8 cellular contexts compared by ENCODE assay signal in the genomic region with DNA sequence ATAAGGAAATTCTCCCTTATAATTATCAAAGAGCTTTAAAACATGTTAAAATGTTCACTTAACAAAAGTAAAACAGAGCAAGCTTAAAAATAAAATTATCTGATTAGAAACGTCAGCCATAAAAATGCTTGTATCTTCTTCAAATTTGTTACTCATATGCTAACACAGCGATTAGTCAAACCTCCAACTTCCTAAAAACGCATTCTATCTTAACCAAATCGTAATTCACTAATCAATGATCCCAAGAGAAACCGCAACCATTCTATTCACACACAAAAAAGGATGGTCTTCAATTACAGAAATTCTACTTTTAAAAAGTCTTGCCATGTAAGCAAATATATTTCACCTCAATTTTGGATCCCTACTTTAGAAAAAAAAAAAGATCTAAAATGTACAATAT. TPM values are rescaled to one million over a fixed set of nuclear protein-coding genes. Genes with fewer than 3 reads are reported as not detected.
DNase-seq lines count a peak whose midpoint lies in the region; ATAC-seq and TF ChIP-seq lines count a peak whose summit lies in the region.

No MANE protein-coding gene starts in this region.

- POLR2A ChIA-PET in T-cell (lab: Charles Lee): interaction anchor here (0.5 to 3.4 kb wide), 25 partner anchors 8 to 1125 kb away, joined by 3 to 32 read pairs (median 5); no protein-coding TSS in a partner anchor

- H3K4me3 ChIP-seq in stomach: peak overlapping the region; percentile 65 to 89 (median 78)
- no peak overlapping the region for H3K4me3 ChIP-seq in uterus

- H3K27me3 Mint-ChIP-seq in T-helper 2 cell treated with Interferon-gamma antibody and Interleukin-4, amounts not matched to agents 5 μg/mL and 100 μg/mL, for 36 hours (ENCODE audit: low read depth): no peaks in the 10 kb centered on the region
- H3K27me3 Mint-ChIP-seq in T-cell: no peaks in the 10 kb centered on the region

- H3K27me3 ChIP-seq in foreskin keratinocyte: no peaks in the 10 kb centered on the region
- no peaks in the 10 kb centered on the region for H3K27me3 ChIP-seq in stomach
- H3K27me3 ChIP-seq in uterus: no peaks in the 10 kb centered on the region

- no peak for TF ChIP-seq POLR2A in stomach (IDR thresholded peaks at IDR 0.05)
- TF ChIP-seq POLR2A in uterus (IDR thresholded peaks at IDR 0.05): no peak

- WGBS in stomach, 5 donors: 47 to 64% (median 57%) methylated on average over 5 of the region's 5 CpGs

- TF ChIP-seq CTCF in foreskin keratinocyte (conservative IDR thresholded peaks at IDR 0.05) (no peak), stomach (IDR thresholded peaks at IDR 0.05) (no peak), uterus (IDR thresholded peaks at IDR 0.05) (no peak)

- intact Hi-C loops in stomach (cut with DNase I; ENCODE audit: low total_unique reads): no loop called here
- intact Hi-C loops in uterus (cut with DNase I; ENCODE audit: low total_unique reads): no loop called here

- H3K36me3 ChIP-seq in stomach (no peaks in the 10 kb centered on the region), uterus (no peaks in the 10 kb centered on the region)

- peaks cover 46% of the 10 kb centered on the region for H3K4me1 Mint-ChIP-seq in T-helper 2 cell treated with Interferon-gamma antibody and Interleukin-4, amounts not matched to agents 5 μg/mL and 100 μg/mL, for 36 hours (ENCODE audit: low read depth)
- H3K4me1 Mint-ChIP-seq in T-cell: peaks cover 41 to 49% (median 47%) of the 10 kb centered on the region in 3 donors

- H3K4me3 Mint-ChIP-seq in T-helper 2 cell treated with Interferon-gamma antibody and Interleukin-4, amounts not matched to agents 5 μg/mL and 100 μg/mL, for 36 hours: peak overlapping the region; percentile 96
- H3K4me3 Mint-ChIP-seq in T-cell: peak overlapping the region; percentile 88 to 99 (median 98)

- H3K27ac Mint-ChIP-seq in T-helper 2 cell treated with Interferon-gamma antibody and Interleukin-4, amounts not matched to agents 5 μg/mL and 100 μg/mL, for 36 hours: peak overlapping the region; percentile 96
- peak overlapping the region; percentile 86 to 96 for H3K27ac Mint-ChIP-seq in T-cell

- ATAC-seq in T-cell (replicated peaks in 1 of 4) (no peak), foreskin keratinocyte (no peak), GM18909 (IDR thresholded peaks at IDR 0.05; ENCODE audit: poor library complexity, unreplicated experiment) (no peak), HG03565 (IDR thresholded peaks at IDR 0.05; ENCODE audit: unreplicated experiment) (no peak)

- no peak for TF ChIP-seq EP300 in stomach (IDR thresholded peaks at IDR 0.05)

- peaks cover 28% of the 10 kb centered on the region for H3K4me1 ChIP-seq in foreskin keratinocyte
- H3K4me1 ChIP-seq in stomach: peaks cover 0 to 44% (median 16%) of the 10 kb centered on the region in 4 donors
- H3K4me1 ChIP-seq in uterus: no peaks in the 10 kb centered on the region

- H3K36me3 Mint-ChIP-seq in T-helper 2 cell treated with Interferon-gamma antibody and Interleukin-4, amounts not matched to agents 5 μg/mL and 100 μg/mL, for 36 hours (ENCODE audit: low read depth): peaks cover 57% of the 10 kb centered on the region
- peaks cover 34% of the 10 kb centered on the region for H3K36me3 Mint-ChIP-seq in T-cell

- H3K9me3 ChIP-seq in stomach: no peaks in the 10 kb centered on the region
- H3K9me3 ChIP-seq in uterus: no peaks in the 10 kb centered on the region

- CTCF ChIA-PET in T-cell (lab: Charles Lee): interaction anchor here (0.6 to 2.3 kb wide), 6 partner anchors 11 to 107 kb away, joined by 3 to 9 read pairs (median 3); no protein-coding TSS in a partner anchor

- DNase-seq in T-helper 2 cell treated with Interferon-gamma antibody and Interleukin-4, amounts not matched to agents 5 μg/mL and 100 μg/mL, for 36 hours (ENCODE audit: low spot score): no peak
- DNase-seq in T-helper 2 cell (no peak), T-cell (no peak), foreskin keratinocyte (no peak), stomach (no peak), uterus (no peak)

- no peaks in the 10 kb centered on the region for H3K9me3 Mint-ChIP-seq in T-helper 2 cell treated with Interferon-gamma antibody and Interleukin-4, amounts not matched to agents 5 μg/mL and 100 μg/mL, for 36 hours
- H3K9me3 Mint-ChIP-seq in T-cell: no peaks in the 10 kb centered on the region

- H3K27ac ChIP-seq in foreskin keratinocyte (peak overlapping the region; percentile 89), stomach (peak overlapping the region in 4 of 5 donors; percentile 90 to 97 (median 94)), uterus (peak overlapping the region in 1 of 2 donors; percentile 88)

RNA-seq across cellular contexts. Expression of a gene that starts 1.9 kb away (rescaled TPM):
- total RNA-seq in T-cell (100 to 1,000 TPM; 218 to 478 (median 248) TPM), foreskin keratinocyte (17.4 and 22.5 TPM in 2 replicates), stomach (10 to 100 TPM in 4 of 5 donors, 1 to 10 TPM in 1; 9.3 to 76.4 (median 18.7) TPM), uterus (10 to 100 TPM in 3 of 4 donors, 1 to 10 TPM in 1; 7.2 to 28.2 (median 26.8) TPM)
- polyA plus RNA-seq in foreskin keratinocyte (4.8 and 5.0 TPM in 2 replicates), stomach (1 to 10 TPM; 3.4 to 8.6 (median 7.9) TPM)

Comparison
In these comparisons a context has a peak if more than half of its experiments do, and no peak if none do; other contexts are left out.
1. H3K4me3 ChIP-seq: peak in stomach (4 of 4); none in uterus (0 of 2).